8 cellular contexts compared by ENCODE assay signal in the genomic region with DNA sequence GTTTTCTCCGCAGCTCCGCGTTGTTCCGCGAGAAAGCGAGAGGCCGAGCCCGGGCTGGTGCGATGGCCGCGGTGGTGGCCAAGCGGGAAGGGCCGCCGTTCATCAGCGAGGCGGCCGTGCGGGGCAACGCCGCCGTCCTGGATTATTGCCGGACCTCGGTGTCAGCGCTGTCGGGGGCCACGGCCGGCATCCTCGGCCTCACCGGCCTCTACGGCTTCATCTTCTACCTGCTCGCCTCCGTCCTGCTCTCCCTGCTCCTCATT. TPM values are rescaled to one million over a fixed set of nuclear protein-coding genes. Genes with fewer than 3 reads are reported as not detected.
DNase-seq lines count a peak whose midpoint lies in the region; ATAC-seq, FAIRE-seq and TF ChIP-seq lines count a peak whose summit lies in the region.

No MANE protein-coding gene starts in this region.

- no peaks in the 10 kb centered on the region for H3F3A ChIP-seq in MM.1S (ENCODE audit: insufficient read depth, low read length)

- no peak for TF ChIP-seq POLR2A in endothelial cell of umbilical vein (IDR thresholded peaks at IDR 0.05; ENCODE audit: low read depth, low read length)

- TF ChIP-seq CTCF in MM.1S (IDR thresholded peaks at IDR 0.05; ENCODE audit: low read length) (no peak), endothelial cell of umbilical vein (IDR thresholded peaks at IDR 0.05; ENCODE audit: extremely low read depth in 1 of 2, insufficient read depth in 1 of 2, low read depth in 1 of 2, low read length in 2 of 2) (no peak), psoas muscle (IDR thresholded peaks at IDR 0.05) (no peak)

- no peak for FAIRE-seq in endothelial cell of umbilical vein (lab: Jason Lieb, UNC)

- peak overlapping the region; percentile 74 for H2AFZ ChIP-seq in MM.1S (ENCODE audit: low read length)
- H2AFZ ChIP-seq in endothelial cell of umbilical vein (ENCODE audit: low read depth, low read length), result peak overlapping the region; percentile 90

- H3K4me2 ChIP-seq in MM.1S (ENCODE audit: low read depth, low read length) (peak overlapping the region; percentile 98), endothelial cell of umbilical vein (ENCODE audit: insufficient read depth, low read length) (peak overlapping the region; percentile 94)

- H3K79me2 ChIP-seq in MM.1S (ENCODE audit: low read length) (peaks cover 26% of the 10 kb centered on the region), endothelial cell of umbilical vein (ENCODE audit: control insufficient read depth, insufficient read depth, low read length) (peaks cover 47% of the 10 kb centered on the region)

- no peaks in the 10 kb centered on the region for H3K36me3 ChIP-seq in MM.1S (replicated peaks; ENCODE audit: insufficient read depth, low read length)
- H3K36me3 ChIP-seq in endothelial cell of umbilical vein (ENCODE audit: control insufficient read depth in 2 of 2, extremely low read depth in 1 of 2, insufficient read depth in 2 of 2, low read length in 2 of 2), result peaks cover 5 to 10% of the 10 kb centered on the region in 2 experiments
- H3K36me3 ChIP-seq in psoas muscle (ENCODE audit: insufficient read depth in 1 of 2, low read depth in 1 of 2), result peaks cover 2 to 35% of the 10 kb centered on the region in 2 donors

- H3K27me3 ChIP-seq in MM.1S (replicated peaks; ENCODE audit: insufficient read depth, low read length), result no peaks in the 10 kb centered on the region
- no peaks in the 10 kb centered on the region for H3K27me3 ChIP-seq in endothelial cell of umbilical vein (ENCODE audit: control insufficient read depth in 2 of 2, insufficient read depth in 2 of 2, low read length in 2 of 2)
- H3K27me3 ChIP-seq in psoas muscle (ENCODE audit: insufficient read depth in 3 of 3, low read length in 2 of 3), result no peaks in the 10 kb centered on the region

- WGBS in psoas muscle, 3 donors, result 0 to 1% (median 0%) methylated on average over 18 to 32 of the region's 32 CpGs

- TSS peak; percentile 85 for BruUV-seq in endothelial cell of umbilical vein (replicated peaks; lab: Mats Ljungman, UMichigan)

- no peaks in the 10 kb centered on the region for H3K9me3 ChIP-seq in MM.1S (replicated peaks; ENCODE audit: insufficient read depth, low read length)
- H3K9me3 ChIP-seq in endothelial cell of umbilical vein (replicated peaks; ENCODE audit: control insufficient read depth, insufficient read depth, low read length), result no peaks in the 10 kb centered on the region
- H3K9me3 ChIP-seq in psoas muscle, result no peaks in the 10 kb centered on the region

- POLR2A ChIA-PET in endothelial cell of umbilical vein (lab: Charles Lee), result interaction anchor here (3.1 kb wide), 1 partner anchor 10 kb away, joined by 17 read pairs; no protein-coding TSS in a partner anchor

- ATAC-seq in GM19023 (IDR thresholded peaks at IDR 0.05; ENCODE audit: unreplicated experiment) (peak; percentile 4), psoas muscle (peak in 3 of 4 donors; percentile 2 to 4 (median 3)), GM18502 (IDR thresholded peaks at IDR 0.05; ENCODE audit: poor library complexity, unreplicated experiment) (no peak)

- DNase-seq in MM.1S (no peak), endothelial cell of umbilical vein (ENCODE audit: low read depth, low spot score) (no peak), psoas muscle (no peak), SHP77 treated with DMSO at 0.1 percent for 48 hours (lab: John Stamatoyannopoulos, UW) (no peak)
- DNase-seq in stimulated activated CD4-positive, alpha-beta T cell treated with anti-CD3 and anti-CD28 coated beads, Interleukin-15, amount 100 ng/mL, for 24 hours, result no peak
- DNase-seq in activated CD8-positive, alpha-beta memory T cell treated with anti-CD3 and anti-CD28 coated beads for 24 hours, result no peak

- CTCF ChIA-PET in endothelial cell of umbilical vein (lab: Charles Lee), result no interaction called here

- H3K4me3 ChIP-seq in MM.1S (ENCODE audit: low read length), result peak overlapping the region; percentile 89
- peak overlapping the region; percentile 75 to 90 (median 86) for H3K4me3 ChIP-seq in endothelial cell of umbilical vein (replicated peaks in 1 of 3; ENCODE audit: insufficient read depth in 1 of 3, low read depth in 1 of 3, low read length in 3 of 3)
- peak overlapping the region; percentile 97 for H3K4me3 ChIP-seq in psoas muscle

- dilution Hi-C loops in endothelial cell of umbilical vein (cut with MboI; ENCODE audit: extremely low pct_ligation_motif_present, low sequenced_read_pairs), result no loop called here

- H3K27ac ChIP-seq in MM.1S (ENCODE audit: low read length) (peak overlapping the region; percentile 31; the same call in 1 of the 2 replicates), endothelial cell of umbilical vein (ENCODE audit: insufficient read depth, low read depth, low read length) (peak overlapping the region; percentile 79), psoas muscle (peak overlapping the region; percentile 96)

- no peaks in the 10 kb centered on the region for H3K9me1 ChIP-seq in endothelial cell of umbilical vein (replicated peaks; ENCODE audit: control insufficient read depth, extremely low read depth, insufficient read depth, low read length)

- H3K9me2 ChIP-seq in MM.1S (replicated peaks; ENCODE audit: insufficient read depth, low read length), result no peaks in the 10 kb centered on the region

- H4K20me1 ChIP-seq in MM.1S (ENCODE audit: insufficient read depth, low read length), result no peaks in the 10 kb centered on the region
- H4K20me1 ChIP-seq in endothelial cell of umbilical vein (replicated peaks; ENCODE audit: control insufficient read depth, extremely low read depth, insufficient read depth, low read length), result peaks cover 3% of the 10 kb centered on the region

- H3K9ac ChIP-seq in MM.1S (ENCODE audit: low read length) (peak overlapping the region; percentile 83), endothelial cell of umbilical vein (replicated peaks; ENCODE audit: extremely low read depth, insufficient read depth, low read length) (peak overlapping the region; percentile 99)

- H3K4me1 ChIP-seq in MM.1S (ENCODE audit: low read length) (peaks cover 3% of the 10 kb centered on the region; the same call in 1 of the 2 replicates), endothelial cell of umbilical vein (ENCODE audit: control insufficient read depth, extremely low read depth, insufficient read depth, low read length) (peaks cover 24% of the 10 kb centered on the region), psoas muscle (peaks cover 35% of the 10 kb centered on the region)

- intact Hi-C loops in endothelial cell of umbilical vein (cut with micrococcal nuclease), result loop anchor here (2.0 to 5.0 kb wide), 2 partner anchors 53 to 66 kb away; a partner anchor contains a TSS
- intact Hi-C loops in psoas muscle (cut with DNase I), result no loop called here

RNA-seq across cellular contexts. Expression of a gene that starts 0.4 kb away (rescaled TPM):
- 54.0 and 62.2 TPM in 2 replicates for total RNA-seq in endothelial cell of umbilical vein
- polyA plus RNA-seq in endothelial cell of umbilical vein, result 105 and 148 TPM in 2 replicates
- 58.1 and 73.4 TPM in 2 replicates for polyA plus RNA-seq in endothelial cell of umbilical vein (2011; cell fraction: cytosol; rRNA removed)
- polyA plus RNA-seq in endothelial cell of umbilical vein (2011; cell fraction: nucleus; rRNA removed), result 19.0 and 22.6 TPM in 2 replicates
- polyA plus RNA-seq in endothelial cell of umbilical vein (2012), result 41.7 and 65.4 TPM in 2 replicates
- polyA minus RNA-seq in endothelial cell of umbilical vein, result 18.8 and 21.5 TPM in 2 replicates
- polyA minus RNA-seq in endothelial cell of umbilical vein (2011; cell fraction: cytosol; rRNA and poly(A)+ RNA removed), result 52.3 TPM
- polyA minus RNA-seq in endothelial cell of umbilical vein (2011; cell fraction: nucleus; rRNA and poly(A)+ RNA removed), result 8.3 and 10.8 TPM in 2 replicates
- 100 to 1,000 TPM in 1 of 4 donors, 10 to 100 TPM in 3; 91.6 to 135 (median 97.0) TPM for total RNA-seq in psoas muscle
- polyA plus RNA-seq in psoas muscle, result 100 to 1,000 TPM; 247 to 270 (median 264) TPM

RNA-seq across cellular contexts. Expression of a gene that starts 0.6 kb away (rescaled TPM):
- total RNA-seq in endothelial cell of umbilical vein, result 247 and 254 TPM in 2 replicates
- polyA plus RNA-seq in endothelial cell of umbilical vein, result 315 and 359 TPM in 2 replicates
- polyA plus RNA-seq in endothelial cell of umbilical vein (2011; cell fraction: cytosol; rRNA removed), result 243 and 274 TPM in 2 replicates
- polyA plus RNA-seq in endothelial cell of umbilical vein (2011; cell fraction: nucleus; rRNA removed), result 115 and 129 TPM in 2 replicates
- polyA plus RNA-seq in endothelial cell of umbilical vein (2012), result 230 and 275 TPM in 2 replicates
- polyA minus RNA-seq in endothelial cell of umbilical vein, result 113 and 128 TPM in 2 replicates
- 62.4 TPM for polyA minus RNA-seq in endothelial cell of umbilical vein (2011; cell fraction: cytosol; rRNA and poly(A)+ RNA removed)
- 42.9 and 53.8 TPM in 2 replicates for polyA minus RNA-seq in endothelial cell of umbilical vein (2011; cell fraction: nucleus; rRNA and poly(A)+ RNA removed)
- total RNA-seq in psoas muscle, result 10 to 100 TPM; 20.4 to 23.9 (median 22.8) TPM
- 10 to 100 TPM; 30.3 to 75.7 (median 40.1) TPM for polyA plus RNA-seq in psoas muscle

RNA-seq across cellular contexts. Expression of a gene that starts 26.9 kb away (rescaled TPM):
- 0.22 and 0.37 TPM in 2 replicates for total RNA-seq in endothelial cell of umbilical vein
- 0.10 and 0.19 TPM in 2 replicates for polyA plus RNA-seq in endothelial cell of umbilical vein
- 0.08 and 0.15 TPM in 2 replicates for polyA plus RNA-seq in endothelial cell of umbilical vein (2011; cell fraction: cytosol; rRNA removed)
- 0.10 and 0.14 TPM in 2 replicates for polyA plus RNA-seq in endothelial cell of umbilical vein (2011; cell fraction: nucleus; rRNA removed)
- polyA plus RNA-seq in endothelial cell of umbilical vein (2012), result 0.41 TPM in 1 of 2 replicates, not detected in the other
- polyA minus RNA-seq in endothelial cell of umbilical vein, result 0.70 TPM in 1 of 2 replicates, not detected in the other
- 42.4 TPM for polyA minus RNA-seq in endothelial cell of umbilical vein (2011; cell fraction: cytosol; rRNA and poly(A)+ RNA removed)
- polyA minus RNA-seq in endothelial cell of umbilical vein (2011; cell fraction: nucleus; rRNA and poly(A)+ RNA removed), result not detected in 2 replicates
- 10 to 100 TPM; 29.7 to 76.7 (median 35.7) TPM for total RNA-seq in psoas muscle
- polyA plus RNA-seq in psoas muscle, result 100 to 1,000 TPM in 1 of 3 donors, 10 to 100 TPM in 2; 15.5 to 138 (median 30.5) TPM

RNA-seq across cellular contexts. Expression of a gene that starts 32.5 kb away (rescaled TPM):
- total RNA-seq in endothelial cell of umbilical vein (20.8 and 25.9 TPM in 2 replicates), psoas muscle (10 to 100 TPM; 10.1 to 14.9 (median 11.0) TPM)
- polyA plus RNA-seq in endothelial cell of umbilical vein (17.9 and 20.5 TPM in 2 replicates), psoas muscle (10 to 100 TPM in 1 of 3 donors, 1 to 10 TPM in 2; 7.3 to 32.7 (median 9.2) TPM)
- 10.2 and 12.2 TPM in 2 replicates for polyA plus RNA-seq in endothelial cell of umbilical vein (2011; cell fraction: cytosol; rRNA removed)
- polyA plus RNA-seq in endothelial cell of umbilical vein (2011; cell fraction: nucleus; rRNA removed), result 15.5 and 18.1 TPM in 2 replicates
- polyA plus RNA-seq in endothelial cell of umbilical vein (2012), result 15.5 and 20.4 TPM in 2 replicates
- 15.2 and 16.2 TPM in 2 replicates for polyA minus RNA-seq in endothelial cell of umbilical vein
- polyA minus RNA-seq in endothelial cell of umbilical vein (2011; cell fraction: cytosol; rRNA and poly(A)+ RNA removed), result 5.1 TPM
- 10.5 and 14.0 TPM in 2 replicates for polyA minus RNA-seq in endothelial cell of umbilical vein (2011; cell fraction: nucleus; rRNA and poly(A)+ RNA removed)

RNA-seq across cellular contexts. Expression of a gene that starts 33.0 kb away (rescaled TPM):
- total RNA-seq in endothelial cell of umbilical vein (15.9 and 17.8 TPM in 2 replicates), psoas muscle (1 to 10 TPM; 1.7 to 3.8 (median 2.3) TPM)
- polyA plus RNA-seq in endothelial cell of umbilical vein (14.7 and 15.4 TPM in 2 replicates), psoas muscle (1 to 10 TPM; 2.0 to 2.5 (median 2.2) TPM)
- 12.7 and 12.9 TPM in 2 replicates for polyA plus RNA-seq in endothelial cell of umbilical vein (2011; cell fraction: cytosol; rRNA removed)
- 24.1 and 28.5 TPM in 2 replicates for polyA plus RNA-seq in endothelial cell of umbilical vein (2011; cell fraction: nucleus; rRNA removed)
- polyA plus RNA-seq in endothelial cell of umbilical vein (2012), result 11.4 and 13.2 TPM in 2 replicates
- polyA minus RNA-seq in endothelial cell of umbilical vein, result 25.5 and 28.3 TPM in 2 replicates
- polyA minus RNA-seq in endothelial cell of umbilical vein (2011; cell fraction: cytosol; rRNA and poly(A)+ RNA removed), result 4.6 TPM
- polyA minus RNA-seq in endothelial cell of umbilical vein (2011; cell fraction: nucleus; rRNA and poly(A)+ RNA removed), result 12.6 and 13.4 TPM in 2 replicates

Comparison
In these comparisons a context has a peak if more than half of its experiments do, and no peak if none do; other contexts are left out.
1. H3K27ac ChIP-seq: peak in every context shown above with its lines; median percentile 96 in psoas muscle; 79 in endothelial cell of umbilical vein; 31 in MM.1S.
2. RNA of a gene that starts 26.9 kb away (total RNA-seq): 29.7 to 76.7 TPM in psoas muscle; 0.22 to 0.37 TPM in endothelial cell of umbilical vein; every median in the first group is over 10 times any median in the second.
3. Peak in every context shown above with its lines, with median percentiles within 50 percentile points of each other: H3K4me3 ChIP-seq.